In genomic region chr15:25877681-25878080, GRCh38 we compare ENCODE assay signal across 1 cellular context.
TF ChIP-seq lines count a peak whose summit lies in the region.

No MANE protein-coding gene starts in this region.

TF ChIP-seq in K562, 482 proteins besides CTCF, POLR2A, EP300 and RAD21 (continued from another document):
- TF ChIP-seq, protein P1, sequence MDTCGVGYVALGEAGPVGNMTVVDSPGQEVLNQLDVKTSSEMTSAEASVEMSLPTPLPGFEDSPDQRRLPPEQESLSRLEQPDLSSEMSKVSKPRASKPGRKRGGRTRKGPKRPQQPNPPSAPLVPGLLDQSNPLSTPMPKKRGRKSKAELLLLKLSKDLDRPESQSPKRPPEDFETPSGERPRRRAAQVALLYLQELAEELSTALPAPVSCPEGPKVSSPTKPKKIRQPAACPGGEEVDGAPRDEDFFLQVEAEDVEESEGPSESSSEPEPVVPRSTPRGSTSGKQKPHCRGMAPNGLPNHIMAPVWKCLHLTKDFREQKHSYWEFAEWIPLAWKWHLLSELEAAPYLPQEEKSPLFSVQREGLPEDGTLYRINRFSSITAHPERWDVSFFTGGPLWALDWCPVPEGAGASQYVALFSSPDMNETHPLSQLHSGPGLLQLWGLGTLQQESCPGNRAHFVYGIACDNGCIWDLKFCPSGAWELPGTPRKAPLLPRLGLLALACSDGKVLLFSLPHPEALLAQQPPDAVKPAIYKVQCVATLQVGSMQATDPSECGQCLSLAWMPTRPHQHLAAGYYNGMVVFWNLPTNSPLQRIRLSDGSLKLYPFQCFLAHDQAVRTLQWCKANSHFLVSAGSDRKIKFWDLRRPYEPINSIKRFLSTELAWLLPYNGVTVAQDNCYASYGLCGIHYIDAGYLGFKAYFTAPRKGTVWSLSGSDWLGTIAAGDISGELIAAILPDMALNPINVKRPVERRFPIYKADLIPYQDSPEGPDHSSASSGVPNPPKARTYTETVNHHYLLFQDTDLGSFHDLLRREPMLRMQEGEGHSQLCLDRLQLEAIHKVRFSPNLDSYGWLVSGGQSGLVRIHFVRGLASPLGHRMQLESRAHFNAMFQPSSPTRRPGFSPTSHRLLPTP (IDR thresholded peaks at IDR 0.05; ENCODE audit: borderline replicate concordance, extremely low read depth, insufficient read length): no peak
- TF ChIP-seq NFIC (IDR thresholded peaks at IDR 0.05): no peak
- no peak for TF ChIP-seq IRF2 (CRISPR knock-in tag; IDR thresholded peaks at IDR 0.05)
- TF ChIP-seq CXXC5 (CRISPR knock-in tag; IDR thresholded peaks at IDR 0.05): no peak
- TF ChIP-seq THRB (CRISPR knock-in tag; conservative IDR thresholded peaks at IDR 0.05): no peak
- no peak for TF ChIP-seq ZNF717 (CRISPR knock-in tag; IDR thresholded peaks at IDR 0.05)
- no peak for TF ChIP-seq RUNX1 (IDR thresholded peaks at IDR 0.05; ENCODE audit: low read depth)
- TF ChIP-seq HMGN3 (IDR thresholded peaks at IDR 0.05; ENCODE audit: borderline replicate concordance, extremely low read depth, insufficient read length, low read depth, low read length): no peak
- TF ChIP-seq U2AF1 (optimal IDR thresholded peaks at IDR 0.05; ENCODE audit: low read depth, low read length): no peak
- no peak for TF ChIP-seq GTF2F1 (IDR thresholded peaks at IDR 0.05; ENCODE audit: low read depth, low read length)
